In genomic region chr2:161134547-161135518, GRCh38 we compare ENCODE assay signal across 7 cellular contexts. TPM values are rescaled to one million over a fixed set of nuclear protein-coding genes. Genes with fewer than 3 reads are reported as not detected.
DNase-seq lines count a peak whose midpoint lies in the region; ATAC-seq and TF ChIP-seq lines count a peak whose summit lies in the region.

No MANE protein-coding gene starts in this region.

- peak overlapping the region; percentile 23 for H3K9ac ChIP-seq in smooth muscle cell (ENCODE audit: low read depth)

- no peaks in the 10 kb centered on the region for H3K9me3 ChIP-seq in smooth muscle cell (replicated peaks; ENCODE audit: low read depth)

- peaks cover 5% of the 10 kb centered on the region for H3K79me2 ChIP-seq in smooth muscle cell (ENCODE audit: low read depth)

- peaks cover 38% of the 10 kb centered on the region for H3K4me1 ChIP-seq in smooth muscle cell (ENCODE audit: low read depth)

- CTCF ChIA-PET in RWPE1 (lab: Yijun Ruan, JAX), result interaction anchor here (0.7 kb wide), 2 partner anchors 18 to 707 kb away, joined by 3 read pairs; no protein-coding TSS in a partner anchor

- H3K4me3 ChIP-seq in HFF-Myc (replicated peaks; ENCODE audit: low read depth, low read length) (no peak overlapping the region), smooth muscle cell (no peak overlapping the region)

- H4K20me1 ChIP-seq in smooth muscle cell (ENCODE audit: low read depth), result no peaks in the 10 kb centered on the region

- TF ChIP-seq CTCF in HFF-Myc (IDR thresholded peaks at IDR 0.05; ENCODE audit: low read depth, low read length, missing control alignments) (no peak), RWPE1 (conservative IDR thresholded peaks at IDR 0.05; ENCODE audit: low read depth) (no peak), smooth muscle cell (IDR thresholded peaks at IDR 0.05; ENCODE audit: borderline replicate concordance, insufficient read depth, poor library complexity, severe bottlenecking) (no peak)

- ATAC-seq in GM18870 (IDR thresholded peaks at IDR 0.05; ENCODE audit: unreplicated experiment), result no peak

- 57% methylated on average over 9 of the region's 9 CpGs for WGBS in smooth muscle cell (ENCODE audit: low lambda C conversion rate)

- H3K4me2 ChIP-seq in smooth muscle cell, result peak overlapping the region; percentile 76

- peak overlapping the region; percentile 70 for H2AFZ ChIP-seq in smooth muscle cell (ENCODE audit: low read depth)

- no peaks in the 10 kb centered on the region for H3K36me3 ChIP-seq in smooth muscle cell (ENCODE audit: low read depth)

- H3K27ac ChIP-seq in RWPE1, result peak overlapping the region; percentile 88
- H3K27ac ChIP-seq in smooth muscle cell (ENCODE audit: low read depth), result peak overlapping the region; percentile 83

- POLR2A ChIA-PET in RWPE1 (lab: Yijun Ruan, JAX; ENCODE audit: low non-redundant PET), result interaction anchor here (0.5 kb wide), 1 partner anchor 60 kb away, joined by 3 read pairs; no protein-coding TSS in a partner anchor

- no peaks in the 10 kb centered on the region for H3K27me3 ChIP-seq in smooth muscle cell (ENCODE audit: low read depth)

- H3F3A ChIP-seq in smooth muscle cell (ENCODE audit: low read depth), result peaks cover 5% of the 10 kb centered on the region

- DNase-seq in HFF-Myc (ENCODE audit: extremely low read depth, low read depth) (peak; percentile 11), RWPE1 (ENCODE audit: low spot score) (peak; percentile 50), hepatic stellate cell (ENCODE audit: low spot score) (peak; percentile 4), smooth muscle cell (lab: John Stamatoyannopoulos, UW; ENCODE audit: unreplicated experiment) (no peak), NCI-H1417 treated with DMSO at 0.1 percent for 48 hours (lab: John Stamatoyannopoulos, UW) (no peak)
- no peak for DNase-seq in stimulated activated CD4-positive, alpha-beta T cell treated with anti-CD3 and anti-CD28 coated beads, Interleukin-12 subunit alpha, Interleukin-12 subunit beta, amount 100 ng/mL, for 4 hours

RNA-seq across cellular contexts. Expression of gene TANK, which starts 25.4 kb away (rescaled TPM):
- 94.2 and 120 TPM in 2 replicates for total RNA-seq in smooth muscle cell
- polyA plus RNA-seq in smooth muscle cell, result 47.9 and 49.4 TPM in 2 replicates

Comparison
In these comparisons a context has a peak if more than half of its experiments do, and no peak if none do; other contexts are left out.
1. DNase-seq: peak in HFF-Myc (single experiment), RWPE1 (single experiment) and hepatic stellate cell (single experiment); none in smooth muscle cell (single experiment), NCI-H1417 treated with DMSO at 0.1 percent for 48 hours (single experiment) and stimulated activated CD4-positive, alpha-beta T cell treated with anti-CD3 and anti-CD28 coated beads, Interleukin-12 subunit alpha, Interleukin-12 subunit beta, amount 100 ng/mL, for 4 hours (single experiment).